9 cellular contexts compared by ENCODE assay signal in genomic region chr3:187025656-187026320, GRCh38.
A peak's percentile ranks its signal among the peaks of the same experiment; 100 is the strongest.
DNase-seq lines count a peak whose midpoint lies in the region; ATAC-seq, FAIRE-seq and TF ChIP-seq lines count a peak whose summit lies in the region.
"Had no signal": no experiment of that assay in that cellular context is flagged by ENCODE, and none has a peak within 500 bp of the region (broad histone marks: within the 10 kb centered on the region; RNA-seq: fewer than 3 reads in every experiment).

No MANE protein-coding gene starts in this region.

- POLR2A ChIA-PET in activated CD4-positive, alpha-beta T cell treated with anti-CD3 and anti-CD28 coated beads for 36 hours (lab: Charles Lee) = interaction anchor here (0.6 to 2.5 kb wide), 8 partner anchors 14 to 176 kb away, joined by 3 to 12 read pairs (median 4); partner anchors contain the start of gene RPL39L
- POLR2A ChIA-PET in K562 (lab: Yijun Ruan, JAX) = interaction anchor here (0.7 to 1.3 kb wide), 3 partner anchors 25 to 74 kb away, joined by 3 to 5 read pairs (median 3); no protein-coding TSS in a partner anchor

- H3K4me3 ChIP-seq in OCI-LY3 (ENCODE audit: low read length) (peak overlapping the region; percentile 69), K562 (no peak overlapping the region), thyroid gland (replicated peaks in 1 of 3) (no peak overlapping the region), pancreas (no peak overlapping the region)
- H3K4me3 ChIP-seq: lung had no signal

- H3K9me3 ChIP-seq in OCI-LY3 (ENCODE audit: insufficient read depth, low read length) = peaks cover 8% of the 10 kb centered on the region; the same call in 1 of the 2 replicates
- H3K9me3 ChIP-seq in K562 (replicated peaks; ENCODE audit: control insufficient read depth, insufficient read depth, low read depth, low read length) = 0 out of 2 replicates have a peak, but pooled peaks cover 2% of the 10 kb centered on the region
- no peaks in the 10 kb centered on the region for H3K9me3 ChIP-seq in thyroid gland
- no peaks in the 10 kb centered on the region for H3K9me3 ChIP-seq in pancreas

- BruUV-seq in K562 (replicated peaks; lab: Mats Ljungman, UMichigan) = no TSS peak

- H4K20me1 ChIP-seq in OCI-LY3 (ENCODE audit: insufficient read depth, low read length) (peaks cover 34% of the 10 kb centered on the region; the same call in 1 of the 2 replicates), K562 (replicated peaks; ENCODE audit: control insufficient read depth, insufficient read depth, low read length) (no peaks in the 10 kb centered on the region)

- H3K4me1 ChIP-seq in OCI-LY3 (ENCODE audit: low read length) = peaks cover 86% of the 10 kb centered on the region
- H3K4me1 ChIP-seq in K562 (replicated peaks in 1 of 2; ENCODE audit: control insufficient read depth in 2 of 2, insufficient read depth in 2 of 2, low read length in 2 of 2) = peaks cover 33 to 57% of the 10 kb centered on the region in 2 experiments
- peaks cover 20 to 78% of the 10 kb centered on the region in 2 donors for H3K4me1 ChIP-seq in thyroid gland
- H3K4me1 ChIP-seq in pancreas = no peaks in the 10 kb centered on the region

- no peaks in the 10 kb centered on the region for H3K9me1 ChIP-seq in K562 (ENCODE audit: control insufficient read depth, insufficient read depth, low read length)

- CTCF ChIA-PET in activated CD4-positive, alpha-beta T cell treated with anti-CD3 and anti-CD28 coated beads for 36 hours (lab: Charles Lee) = interaction anchor here (0.6 to 3.7 kb wide), 14 partner anchors 9 to 1874 kb away, joined by 3 to 14 read pairs (median 4); partner anchors contain the start of gene RPL39L
- CTCF ChIA-PET in K562 (lab: Yijun Ruan, JAX; ENCODE audit: low intra/inter-chr PET ratio) = no interaction called here

- H3K9ac ChIP-seq in OCI-LY3 (ENCODE audit: low read length) (peak overlapping the region; percentile 74), K562 (ENCODE audit: insufficient read depth in 1 of 2, low read depth in 2 of 2, low read length in 2 of 2) (peak overlapping the region; percentile 4 to 53; a peak in 3 of 4 replicates)

- H3K9me3 Mint-ChIP-seq in activated CD4-positive, alpha-beta T cell treated with anti-CD3 and anti-CD28 coated beads for 36 hours (ENCODE audit: low read depth) = peaks cover 6% of the 10 kb centered on the region

- peak overlapping the region; percentile 85 for H3K4me3 Mint-ChIP-seq in activated CD4-positive, alpha-beta T cell treated with anti-CD3 and anti-CD28 coated beads for 36 hours

- no peak for TF ChIP-seq POLR2A in K562 (conservative IDR thresholded peaks at IDR 0.05)
- no peak for TF ChIP-seq POLR2A in thyroid gland (IDR thresholded peaks at IDR 0.05)

- H2AFZ ChIP-seq in OCI-LY3 (ENCODE audit: low read depth, low read length) (no peak overlapping the region), K562 (ENCODE audit: low read depth, low read length) (no peak overlapping the region)

- H3K36me3 ChIP-seq in OCI-LY3 (replicated peaks; ENCODE audit: low read depth, low read length) (peaks cover 30% of the 10 kb centered on the region), K562 (ENCODE audit: control insufficient read depth, insufficient read depth, low read length) (peaks cover 16% of the 10 kb centered on the region), thyroid gland (no peaks in the 10 kb centered on the region), pancreas (no peaks in the 10 kb centered on the region)

- ATAC-seq in activated CD4-positive, alpha-beta T cell treated with anti-CD3 and anti-CD28 coated beads for 36 hours = peak; percentile 36
- peak; percentile 33 for ATAC-seq in K562
- ATAC-seq in pancreas = no peak

- in situ Hi-C loops in K562 (cut with MboI) = no loop called here

- H3K36me3 Mint-ChIP-seq in activated CD4-positive, alpha-beta T cell treated with anti-CD3 and anti-CD28 coated beads for 36 hours (ENCODE audit: low read depth) = peaks cover 33% of the 10 kb centered on the region

- 11% methylated on average over 9 of the region's 9 CpGs for WGBS in K562 (ENCODE audit: insufficient coverage, low coverage, missing lambda C conversion rate)
- 41 to 62% methylated on average over 9 of the region's 9 CpGs for WGBS in thyroid gland, 2 donors
- WGBS in pancreas, 2 donors = 43 to 44% methylated on average over 9 of the region's 9 CpGs

- H3K27ac ChIP-seq in OCI-LY3 (ENCODE audit: low read length) (peak overlapping the region; percentile 78), K562 (ENCODE audit: extremely low read depth, low read depth, low read length) (peak overlapping the region; percentile 58; the same call in 1 of the 3 replicates), thyroid gland (peak overlapping the region; percentile 5 to 71 (median 36)), pancreas (no peak overlapping the region)

- H3K27me3 Mint-ChIP-seq in activated CD4-positive, alpha-beta T cell treated with anti-CD3 and anti-CD28 coated beads for 36 hours = no peaks in the 10 kb centered on the region

- peaks cover 89% of the 10 kb centered on the region for H3K79me2 ChIP-seq in OCI-LY3 (ENCODE audit: low read length)
- H3K79me2 ChIP-seq in K562 (ENCODE audit: control insufficient read depth, insufficient read depth, low read length) = peaks cover 47% of the 10 kb centered on the region

- H3K27ac Mint-ChIP-seq in activated CD4-positive, alpha-beta T cell treated with anti-CD3 and anti-CD28 coated beads for 36 hours = peak overlapping the region; percentile 97

- DNase-seq in activated CD4-positive, alpha-beta T cell treated with anti-CD3 and anti-CD28 coated beads for 36 hours = peak; percentile 64
- no peak for DNase-seq in activated CD4-positive, alpha-beta T cell treated with anti-CD3 and anti-CD28 coated beads for 1 hour
- DNase-seq in K562 (ENCODE audit: extremely low read depth in 1 of 4, low spot score in 3 of 4) (peak in 2 of 4 experiments; percentile 37 to 57), thyroid gland (peak in 1 of 2 donors; percentile 38), DMS79 (lab: John Stamatoyannopoulos, UW) (no peak), pancreas (no peak), NCI-H1048 (lab: John Stamatoyannopoulos, UW) (no peak)

- no peak for TF ChIP-seq EP300 in K562 (IDR thresholded peaks at IDR 0.05; ENCODE audit: low read length)

- H3K4me2 ChIP-seq in OCI-LY3 (ENCODE audit: low read length) (peak overlapping the region; percentile 67), K562 (ENCODE audit: insufficient read depth, low read length) (peak overlapping the region; percentile 26; the same call in 1 of the 2 replicates)

- peak; percentile 26 for FAIRE-seq in K562 (lab: Jason Lieb, UNC)
- no peak for FAIRE-seq in pancreas (lab: Jason Lieb, UNC)

- TF ChIP-seq CTCF in OCI-LY3 (IDR thresholded peaks at IDR 0.05; ENCODE audit: low read depth, low read length) = no peak
- no peak for TF ChIP-seq CTCF in K562 (IDR thresholded peaks at IDR 0.05 in 2 of 3, conservative IDR thresholded peaks at IDR 0.05 in 1 of 3; ENCODE audit: insufficient read depth in 2 of 3, low read depth in 1 of 3, low read length in 3 of 3)
- no peak for TF ChIP-seq CTCF in thyroid gland (IDR thresholded peaks at IDR 0.05)
- no peak for TF ChIP-seq CTCF in pancreas (IDR thresholded peaks at IDR 0.05)

- no peak for TF ChIP-seq RAD21 in K562 (CRISPR knock-in tag; conservative IDR thresholded peaks at IDR 0.05 in 1 of 2, IDR thresholded peaks at IDR 0.05 in 1 of 2)

- intact Hi-C loops in activated CD4-positive, alpha-beta T cell treated with anti-CD3 and anti-CD28 coated beads for 36 hours (cut with DNase I, micrococcal nuclease) = loop anchor here (1.0 to 5.0 kb wide), 14 partner anchors 16 to 453 kb away; partner anchors contain the start of genes RPL39L (in 2 of the 2), DNAJB11 (in 1 of the 2), EIF4A2 (in 1 of the 2) and ST6GAL1 (in 1 of the 2)
- intact Hi-C loops in K562 (cut with micrococcal nuclease) (loop anchor here (5.0 kb wide), 1 partner anchor 38 kb away; no protein-coding TSS in a partner anchor), thyroid gland (cut with DNase I) (loop anchor here (10.0 kb wide), 1 partner anchor 91 kb away; the partner anchor contains the start of gene ST6GAL1), pancreas (cut with DNase I) (no loop called here)

- peaks cover 49% of the 10 kb centered on the region for H3K4me1 Mint-ChIP-seq in activated CD4-positive, alpha-beta T cell treated with anti-CD3 and anti-CD28 coated beads for 36 hours

- H3K27me3 ChIP-seq in OCI-LY3 (ENCODE audit: low read depth, low read length) = no peaks in the 10 kb centered on the region
- no peaks in the 10 kb centered on the region for H3K27me3 ChIP-seq in K562 (ENCODE audit: control insufficient read depth in 2 of 2, insufficient read depth in 2 of 2, low read length in 2 of 2)
- no peaks in the 10 kb centered on the region for H3K27me3 ChIP-seq in thyroid gland
- H3K27me3 ChIP-seq in pancreas = no peaks in the 10 kb centered on the region

TF ChIP-seq in K562, 482 proteins besides CTCF, POLR2A, EP300 and RAD21 (continues in another document):
- TF ChIP-seq ZHX1 (conservative IDR thresholded peaks at IDR 0.05; ENCODE audit: low read length) (no peak), ZNF253 (CRISPR knock-in tag; conservative IDR thresholded peaks at IDR 0.05) (no peak), HDAC8 (tag; IDR thresholded peaks at IDR 0.05) (no peak), HDAC1 (IDR thresholded peaks at IDR 0.05) (0 out of 4 replicates have a peak, but pooled peaks of 1 of the 2 experiments have one; percentile 26), MAZ (CRISPR knock-in tag; conservative IDR thresholded peaks at IDR 0.05 in 1 of 2, IDR thresholded peaks at IDR 0.05 in 1 of 2) (peak in 1 of 2 experiments; percentile 54; a peak in 1 of 4 replicates)

Comparison
In these comparisons a context has a peak if more than half of its experiments do, and no peak if none do; other contexts are left out.
1. ATAC-seq: peak in activated CD4-positive, alpha-beta T cell treated with anti-CD3 and anti-CD28 coated beads for 36 hours (single experiment) and K562 (single experiment); none in pancreas (0 of 4).
2. H3K27ac ChIP-seq: peak in OCI-LY3 (single experiment), K562 (single experiment) and thyroid gland (3 of 3); none in pancreas (0 of 4).
3. intact Hi-C loops: an anchor here in activated CD4-positive, alpha-beta T cell treated with anti-CD3 and anti-CD28 coated beads for 36 hours (1.0 to 5.0 kb wide), K562 (5.0 kb wide) and thyroid gland (10.0 kb wide); none called in pancreas.